In the genomic region with DNA sequence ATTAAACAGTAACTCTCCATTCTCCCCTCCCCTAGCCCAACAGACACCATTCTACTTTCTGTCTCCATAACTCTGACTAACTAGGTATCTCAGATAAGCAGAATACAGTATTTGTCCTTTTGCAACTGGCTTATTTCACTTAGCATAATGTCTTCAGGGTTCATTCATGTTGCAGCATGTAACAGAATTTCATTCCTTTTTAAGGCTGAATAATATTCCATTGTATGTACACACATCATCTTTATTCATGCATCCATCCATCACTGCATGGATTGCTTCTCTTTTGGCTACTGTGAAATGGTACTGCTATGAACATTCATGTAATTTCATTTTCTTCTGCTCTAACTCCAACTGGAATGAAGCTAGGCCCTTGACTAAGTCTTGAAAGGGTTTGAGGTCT, we compare ENCODE assay signal across 17 cellular contexts. TPM values are rescaled to one million over a fixed set of nuclear protein-coding genes. Genes with fewer than 3 reads are reported as not detected.
DNase-seq lines count a peak whose midpoint lies in the region; ATAC-seq and TF ChIP-seq lines count a peak whose summit lies in the region.
"Had no signal": no experiment of that assay in that cellular context is flagged by ENCODE, and none has a peak within 500 bp of the region (broad histone marks: within the 10 kb centered on the region; RNA-seq: fewer than 3 reads in every experiment).

No MANE protein-coding gene starts in this region.

- TF ChIP-seq CTCF in neural crest cell (conservative IDR thresholded peaks at IDR 0.05) (no peak), lower lobe of right lung (IDR thresholded peaks at IDR 0.05) (no peak)

- no peaks in the 10 kb centered on the region for H3K36me3 ChIP-seq in Karpas-422 (ENCODE audit: insufficient read depth, low read length)
- H3K36me3 ChIP-seq in lower lobe of right lung = no peaks in the 10 kb centered on the region
- H3K36me3 ChIP-seq: ascending aorta had no signal

- H3K4me3 ChIP-seq in Karpas-422 (ENCODE audit: low read length) (no peak overlapping the region), lower lobe of right lung (no peak overlapping the region)

- H3K79me2 ChIP-seq in Karpas-422 (ENCODE audit: low read length) = peaks cover 37% of the 10 kb centered on the region

- no peak for ATAC-seq in lower lobe of right lung
- ATAC-seq in HG02870 (IDR thresholded peaks at IDR 0.05; ENCODE audit: unreplicated experiment) = no peak
- ATAC-seq: left ventricle myocardium superior, Right ventricle myocardium inferior had no signal

- peaks cover 12% of the 10 kb centered on the region for H3K36me3 Mint-ChIP-seq in T-helper 1 cell treated with Interleukin-12 subunit alpha and Interleukin-12 subunit beta and Interleukin-4 antibody, amounts not matched to agents 30 μg/mL and 1 μg/mL, for 36 hours (ENCODE audit: low read depth)
- H3K36me3 Mint-ChIP-seq in activated naive CD8-positive, alpha-beta T cell = peaks cover 7% of the 10 kb centered on the region
- no peaks in the 10 kb centered on the region for H3K36me3 Mint-ChIP-seq in neural crest cell (ENCODE audit: low read depth)
- H3K36me3 Mint-ChIP-seq: naive B cell had no signal

- peaks cover 32% of the 10 kb centered on the region for H3K4me1 Mint-ChIP-seq in T-helper 1 cell treated with Interleukin-12 subunit alpha and Interleukin-12 subunit beta and Interleukin-4 antibody, amounts not matched to agents 30 μg/mL and 1 μg/mL, for 36 hours (ENCODE audit: low read depth)
- peaks cover 36% of the 10 kb centered on the region for H3K4me1 Mint-ChIP-seq in activated naive CD8-positive, alpha-beta T cell (ENCODE audit: low read depth)
- H3K4me1 Mint-ChIP-seq in neural crest cell = peaks cover 28% of the 10 kb centered on the region

- no peaks in the 10 kb centered on the region for H3K27me3 ChIP-seq in Karpas-422 (ENCODE audit: low read length)
- H3K27me3 ChIP-seq in lower lobe of right lung (ENCODE audit: low read depth) = no peaks in the 10 kb centered on the region
- H3K27me3 ChIP-seq: ascending aorta had no signal

- no peaks in the 10 kb centered on the region for H3K27me3 Mint-ChIP-seq in T-helper 1 cell treated with Interleukin-12 subunit alpha and Interleukin-12 subunit beta and Interleukin-4 antibody, amounts not matched to agents 30 μg/mL and 1 μg/mL, for 36 hours (ENCODE audit: low read depth)
- no peaks in the 10 kb centered on the region for H3K27me3 Mint-ChIP-seq in activated naive CD8-positive, alpha-beta T cell
- peaks cover 2% of the 10 kb centered on the region for H3K27me3 Mint-ChIP-seq in neural crest cell (ENCODE audit: low read depth)
- H3K27me3 Mint-ChIP-seq: activated CD4-positive, alpha-beta T cell treated with anti-CD3 and anti-CD28 coated beads, Interleukin-2, amount 10 ng/mL, durations not matched to agents 7 days and 5 days; CD8-positive, alpha-beta memory T cell; naive B cell had no signal

- no peak overlapping the region for H3K27ac ChIP-seq in Karpas-422 (ENCODE audit: low read length)
- no peak overlapping the region for H3K27ac ChIP-seq in lower lobe of right lung
- H3K27ac ChIP-seq: ascending aorta, KMS-11 had no signal

- no peaks in the 10 kb centered on the region for H3K9me3 ChIP-seq in Karpas-422 (ENCODE audit: low read length)
- no peaks in the 10 kb centered on the region for H3K9me3 ChIP-seq in lower lobe of right lung
- H3K9me3 ChIP-seq: ascending aorta had no signal

- peaks cover 38% of the 10 kb centered on the region for H3K4me1 ChIP-seq in Karpas-422 (ENCODE audit: low read length)
- peaks cover 37% of the 10 kb centered on the region for H3K4me1 ChIP-seq in lower lobe of right lung

- no peaks in the 10 kb centered on the region for H3K9me2 ChIP-seq in Karpas-422 (replicated peaks; ENCODE audit: insufficient read depth, low read length)

- H3K9ac ChIP-seq in Karpas-422 (ENCODE audit: low read length) = no peak overlapping the region

- H3K4me3 Mint-ChIP-seq in T-helper 1 cell treated with Interleukin-12 subunit alpha and Interleukin-12 subunit beta and Interleukin-4 antibody, amounts not matched to agents 30 μg/mL and 1 μg/mL, for 36 hours = peak overlapping the region; percentile 29
- H3K4me3 Mint-ChIP-seq in activated naive CD8-positive, alpha-beta T cell = no peak overlapping the region
- peak overlapping the region; percentile 97 for H3K4me3 Mint-ChIP-seq in neural crest cell

- no peak overlapping the region for H3K27ac Mint-ChIP-seq in T-helper 1 cell treated with Interleukin-12 subunit alpha and Interleukin-12 subunit beta and Interleukin-4 antibody, amounts not matched to agents 30 μg/mL and 1 μg/mL, for 36 hours
- peak overlapping the region; percentile 5 for H3K27ac Mint-ChIP-seq in activated naive CD8-positive, alpha-beta T cell
- H3K27ac Mint-ChIP-seq in neural crest cell (ENCODE audit: unreplicated experiment) = no peak overlapping the region

- peaks cover 16% of the 10 kb centered on the region for H4K20me1 ChIP-seq in Karpas-422 (ENCODE audit: insufficient read depth, low read depth, low read length)

- H3K4me2 ChIP-seq in Karpas-422 (ENCODE audit: low read depth, low read length, poor library complexity, severe bottlenecking) = peak overlapping the region; percentile 94

- H3K9me3 Mint-ChIP-seq in T-helper 1 cell treated with Interleukin-12 subunit alpha and Interleukin-12 subunit beta and Interleukin-4 antibody, amounts not matched to agents 30 μg/mL and 1 μg/mL, for 36 hours = no peaks in the 10 kb centered on the region
- H3K9me3 Mint-ChIP-seq in activated naive CD8-positive, alpha-beta T cell (ENCODE audit: low read depth) = no peaks in the 10 kb centered on the region
- H3K9me3 Mint-ChIP-seq in neural crest cell = no peaks in the 10 kb centered on the region
- H3K9me3 Mint-ChIP-seq: activated CD4-positive, alpha-beta T cell treated with anti-CD3 and anti-CD28 coated beads, Interleukin-2, amount 10 ng/mL, durations not matched to agents 7 days and 5 days; CD8-positive, alpha-beta memory T cell; naive B cell had no signal

- no peak overlapping the region for H2AFZ ChIP-seq in Karpas-422 (ENCODE audit: low read length)

- DNase-seq in T-helper 1 cell = no peak
- DNase-seq in Karpas-422 = no peak
- no peak for DNase-seq in neural crest cell (ENCODE audit: low read depth, low spot score)
- no peak for DNase-seq in lower lobe of right lung
- no peak for DNase-seq in NCI-H2029 (lab: John Stamatoyannopoulos, UW)
- DNase-seq: activated CD4-positive, alpha-beta T cell treated with anti-CD3 and anti-CD28 coated beads, Interleukin-2, amount 10 ng/mL, durations not matched to agents 7 days and 5 days; CD8-positive, alpha-beta memory T cell; foreskin melanocyte; left ventricle myocardium superior; naive B cell; NCI-H226 had no signal

- intact Hi-C loops in lower lobe of right lung (cut with DNase I) = no loop called here

RNA-seq across cellular contexts. Expression of gene PTPN23, which starts 2.0 kb away (rescaled TPM):
- 7.9 and 25.5 TPM in 2 replicates for total RNA-seq in Karpas-422 (2014; rRNA removed; shearing (Covaris generic); ENCODE audit: low replicate concordance)
- total RNA-seq in neural crest cell (43.9 and 47.2 TPM in 2 replicates), lower lobe of right lung (40.4 TPM)
